ENCODE assay signal across 24 cellular contexts in the genomic region with DNA sequence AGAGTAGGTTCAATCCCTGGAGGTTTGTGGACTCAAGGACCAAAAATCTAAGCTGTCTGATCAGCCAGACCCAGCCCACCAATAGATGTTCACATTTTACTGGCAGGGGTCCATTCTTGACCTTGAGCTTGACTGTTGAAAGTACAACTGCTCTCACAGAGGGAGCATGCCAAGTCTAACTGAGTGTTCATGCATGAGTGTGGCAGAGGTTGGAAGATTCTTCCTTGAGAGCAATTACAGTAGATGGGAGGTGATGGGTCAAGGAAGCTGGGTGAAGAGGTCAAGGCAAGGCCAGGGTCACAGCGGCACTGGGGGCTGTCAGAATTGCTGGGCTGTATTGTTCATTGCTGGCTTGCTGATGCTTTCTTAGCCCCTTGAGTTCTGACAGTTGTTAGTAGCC.
"Had no signal": no experiment of that assay in that cellular context is flagged by ENCODE, and none has a peak within 500 bp of the region (broad histone marks: within the 10 kb centered on the region; RNA-seq: fewer than 3 reads in every experiment).

No MANE protein-coding gene starts in this region.

- FAIRE-seq: frontal cortex, islet of Langerhans, TTC549 had no signal

- H3K4me3 ChIP-seq: coronary artery, left ventricle myocardium inferior, lung, mucosa of descending colon, SK-N-MC, thoracic aorta, upper lobe of right lung had no signal

- H3K27ac ChIP-seq: SK-N-MC, upper lobe of right lung, VCaP had no signal

- H3K9me3 ChIP-seq: left ventricle myocardium inferior, mucosa of descending colon, thoracic aorta, upper lobe of right lung had no signal

- DNase-seq: activated CD4-positive, alpha-beta T cell treated with anti-CD3 and anti-CD28 coated beads for 48 hours; activated CD4-positive, alpha-beta T cell treated with anti-CD3 and anti-CD28 coated beads, Interleukin-2, amount 50 U/mL, for 48 hours; activated CD8-positive, alpha-beta memory T cell treated with anti-CD3 and anti-CD28 coated beads for 24 hours; activated effector memory CD4-positive, alpha-beta T cell treated with Interleukin-2 at 50 U/mL for 16 hours; activated naive CD4-positive, alpha-beta T cell treated with Interleukin-2 at 50 U/mL for 16 hours; aorta; endodermal cell; glutamatergic neuron; left ventricle myocardium inferior; mucosa of descending colon; naive thymus-derived CD4-positive, alpha-beta T cell; stimulated activated CD4-positive, alpha-beta T cell treated with anti-CD3 and anti-CD28 coated beads, Interleukin-15, amount 100 ng/mL, for 24 hours; stimulated activated CD4-positive, alpha-beta T cell treated with anti-CD3 and anti-CD28 coated beads, Interleukin-2, amount 100 ng/mL, for 24 hours; stimulated activated naive CD4-positive, alpha-beta T cell; upper lobe of right lung had no signal

- H3K36me3 ChIP-seq: left ventricle myocardium inferior, thoracic aorta, upper lobe of right lung had no signal

- H3K4me1 ChIP-seq: upper lobe of right lung had no signal

- H3K27me3 ChIP-seq: upper lobe of right lung had no signal

- ATAC-seq: activated CD4-positive, CD25-positive, alpha-beta regulatory T cell treated with anti-CD3 and anti-CD28 coated beads, Interleukin-2, amount 50 U/mL, for 24 hours; mucosa of descending colon; naive thymus-derived CD4-positive, alpha-beta T cell; upper lobe of right lung had no signal
